In genomic region chr1:246931549-246932365, GRCh38 we compare ENCODE assay signal across 8 cellular contexts. TPM values are rescaled to one million over a fixed set of nuclear protein-coding genes. Genes with fewer than 3 reads are reported as not detected.
DNase-seq lines count a peak whose midpoint lies in the region; ATAC-seq and TF ChIP-seq lines count a peak whose summit lies in the region.

AHCTF1 (minus strand) TSS chr1:246931948; CDS start chr1:246918370, 13,578 bp downstream.

- H3K4me2 ChIP-seq in KMS-11, result peak within 1 kb of the TSS; percentile 86

- no peaks in the 10 kb centered on the region for H4K20me1 ChIP-seq in KMS-11 (ENCODE audit: insufficient read depth)

- peak within 1 kb of the TSS; percentile 91 for H3K27ac ChIP-seq in KMS-11
- peak within 1 kb of the TSS; percentile 96 to 100 (median 98) for H3K27ac ChIP-seq in Peyer's patch
- H3K27ac ChIP-seq in muscle layer of duodenum (ENCODE audit: low read length), result peak within 1 kb of the TSS; percentile 88

- peak; percentile 93 to 97 for TF ChIP-seq POLR2A in Peyer's patch (IDR thresholded peaks at IDR 0.05)

- DNase-seq in DMS53 treated with DMSO at 0.1 percent for 48 hours (lab: John Stamatoyannopoulos, UW; ENCODE audit: unreplicated experiment) (peak; percentile 96), Peyer's patch (peak; percentile 93 to 98 (median 96))
- peak; percentile 95 for DNase-seq in activated T-cell treated with anti-CD3 and anti-CD28 coated beads, Interleukin-2, amount 50 U/mL, for 48 hours
- peak; percentile 90 to 92 for DNase-seq in stimulated activated CD8-positive, alpha-beta memory T cell treated with anti-CD3 and anti-CD28 coated beads, Interleukin-7, amount 100 ng/mL, for 4 hours (ENCODE audit: low read depth in 2 of 2)

- H3K4me3 ChIP-seq in KMS-11 (IDR thresholded peaks at IDR 0.05; ENCODE audit: insufficient read depth, low read depth, low read length) (peak within 1 kb of the TSS; percentile 74), Peyer's patch (peak within 1 kb of the TSS; percentile 69 to 100 (median 98)), muscle layer of duodenum (ENCODE audit: low read depth in 1 of 2, low read length in 2 of 2) (peak within 1 kb of the TSS; percentile 77 to 81)

- ATAC-seq in GM21737 (IDR thresholded peaks at IDR 0.05; ENCODE audit: unreplicated experiment) (peak; percentile 88), esophagus mucosa (peak; percentile 100)

- H3K9me3 ChIP-seq in Peyer's patch (no peaks in the 10 kb centered on the region), muscle layer of duodenum (ENCODE audit: control insufficient read depth in 1 of 2, low read length in 2 of 2) (no peaks in the 10 kb centered on the region)

- H3K27me3 ChIP-seq in KMS-11 (ENCODE audit: insufficient read depth, low read depth) (no peaks in the 10 kb centered on the region), Peyer's patch (no peaks in the 10 kb centered on the region), muscle layer of duodenum (ENCODE audit: low read depth, low read length) (no peaks in the 10 kb centered on the region)

- H3K9ac ChIP-seq in KMS-11, result peak within 1 kb of the TSS; percentile 92

- H3K4me1 ChIP-seq in KMS-11 (ENCODE audit: low read depth, poor library complexity, severe bottlenecking) (peaks cover 19% of the 10 kb centered on the region), Peyer's patch (peaks cover 0 to 18% (median 5%) of the 10 kb centered on the region in 4 donors), muscle layer of duodenum (ENCODE audit: control insufficient read depth in 1 of 2, insufficient read depth in 2 of 2, low read length in 2 of 2) (peaks cover 7 to 21% of the 10 kb centered on the region in 2 donors)

- peak within 1 kb of the TSS; percentile 89 for H2AFZ ChIP-seq in KMS-11 (ENCODE audit: low read depth)

- H3K79me2 ChIP-seq in KMS-11 (ENCODE audit: insufficient read depth, low read depth), result peaks cover 44% of the 10 kb centered on the region

- H3K36me3 ChIP-seq in KMS-11 (ENCODE audit: insufficient read depth) (peaks cover 8% of the 10 kb centered on the region; the same call in 1 of the 2 replicates), Peyer's patch (peaks cover 0 to 12% (median 0%) of the 10 kb centered on the region in 3 donors), muscle layer of duodenum (ENCODE audit: control insufficient read depth in 1 of 2, insufficient read depth in 2 of 2, low read length in 2 of 2) (no peaks in the 10 kb centered on the region)

- TF ChIP-seq CTCF in KMS-11 (conservative IDR thresholded peaks at IDR 0.05; ENCODE audit: low read depth, low read length) (no peak), Peyer's patch (IDR thresholded peaks at IDR 0.05) (peak in 2 of 6 experiments; percentile 20 to 27)

RNA-seq across cellular contexts. Expression of gene AHCTF1, which starts in this region (rescaled TPM):
- total RNA-seq in Peyer's patch, result 10 to 100 TPM; 20.3 to 51.2 (median 29.9) TPM
- total RNA-seq in esophagus mucosa, result 15.8 TPM

Comparison
In these comparisons a context has a peak if more than half of its experiments do, and no peak if none do; other contexts are left out.
1. Peak in every context shown above with its lines: DNase-seq, ATAC-seq, H3K4me3 ChIP-seq and H3K27ac ChIP-seq.